Comparison of ENCODE assay signal across 8 cellular contexts in genomic region chr12:111268738-111269572, GRCh38.
DNase-seq lines count a peak whose midpoint lies in the region; ATAC-seq and TF ChIP-seq lines count a peak whose summit lies in the region.

No MANE protein-coding gene starts in this region.

- in situ Hi-C loops in GM13976 (cut with MboI; ENCODE audit: low sequenced_read_pairs, unreplicated experiment), result no loop called here

- H3K4me3 ChIP-seq in AG10803 (ENCODE audit: low read length), result no peak overlapping the region

- no peak for DNase-seq in AG10803 (ENCODE audit: low read depth)
- DNase-seq in GM13976 (ENCODE audit: low spot score), result peak; percentile 62
- DNase-seq in iris pigment epithelial cell (ENCODE audit: low read depth), result peak; percentile 7
- DNase-seq in NCI-H2081 treated with DMSO at 0.1 percent for 48 hours (lab: John Stamatoyannopoulos, UW), result no peak
- no peak for DNase-seq in retina
- no peak for DNase-seq in hippocampal formation (lab: John Stamatoyannopoulos, UW)

- peak; percentile 39 for TF ChIP-seq CTCF in AG10803 (conservative IDR thresholded peaks at IDR 0.05; ENCODE audit: low read length)
- peak; percentile 30 for TF ChIP-seq CTCF in GM13976 (IDR thresholded peaks at IDR 0.05; ENCODE audit: borderline replicate concordance, control extremely low read depth, extremely low read depth, insufficient read depth, missing control alignments)
- peak; percentile 68 for TF ChIP-seq CTCF in VCaP (conservative IDR thresholded peaks at IDR 0.05)

- H3K27ac ChIP-seq in VCaP, result no peak overlapping the region

- no peak for ATAC-seq in GM18873 (IDR thresholded peaks at IDR 0.05; ENCODE audit: low FRiP score, unreplicated experiment)

Comparison
In these comparisons a context has a peak if more than half of its experiments do, and no peak if none do; other contexts are left out.
1. DNase-seq: peak in GM13976 (single experiment) and iris pigment epithelial cell (single experiment); none in AG10803 (single experiment), NCI-H2081 treated with DMSO at 0.1 percent for 48 hours (single experiment), retina (single experiment) and hippocampal formation (0 of 2).
2. Peak in every context shown above with its lines, with median percentiles within 50 percentile points of each other: CTCF ChIP-seq.